1 cellular context compared by ENCODE assay signal in the genomic region with DNA sequence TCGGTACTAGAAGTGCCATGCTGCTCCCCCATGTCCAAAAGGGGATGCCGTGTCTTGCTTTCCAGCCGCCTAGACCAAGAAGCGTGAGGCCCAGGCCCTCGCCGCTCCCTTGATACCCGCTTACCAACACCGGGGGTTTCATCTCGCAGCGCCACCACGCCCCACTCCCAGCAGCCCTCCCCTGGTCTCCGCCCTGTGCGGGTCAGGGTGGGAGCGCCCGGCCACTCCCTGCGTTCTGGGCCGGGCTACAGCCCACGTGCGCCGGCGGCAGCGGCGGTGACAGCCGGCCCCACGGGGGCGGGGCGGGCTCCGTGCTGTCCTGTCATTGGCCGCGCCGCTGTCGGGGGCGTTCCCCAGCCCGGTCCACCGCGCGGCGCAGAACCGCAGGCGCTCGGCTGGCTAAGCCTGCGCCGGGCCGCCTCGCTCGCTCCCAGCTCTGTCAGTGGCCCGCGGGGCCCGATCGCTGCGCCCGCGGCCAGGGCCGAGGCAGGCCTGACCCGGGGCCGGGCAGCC.
TF ChIP-seq lines count a peak whose summit lies in the region.

A gene with protein sequence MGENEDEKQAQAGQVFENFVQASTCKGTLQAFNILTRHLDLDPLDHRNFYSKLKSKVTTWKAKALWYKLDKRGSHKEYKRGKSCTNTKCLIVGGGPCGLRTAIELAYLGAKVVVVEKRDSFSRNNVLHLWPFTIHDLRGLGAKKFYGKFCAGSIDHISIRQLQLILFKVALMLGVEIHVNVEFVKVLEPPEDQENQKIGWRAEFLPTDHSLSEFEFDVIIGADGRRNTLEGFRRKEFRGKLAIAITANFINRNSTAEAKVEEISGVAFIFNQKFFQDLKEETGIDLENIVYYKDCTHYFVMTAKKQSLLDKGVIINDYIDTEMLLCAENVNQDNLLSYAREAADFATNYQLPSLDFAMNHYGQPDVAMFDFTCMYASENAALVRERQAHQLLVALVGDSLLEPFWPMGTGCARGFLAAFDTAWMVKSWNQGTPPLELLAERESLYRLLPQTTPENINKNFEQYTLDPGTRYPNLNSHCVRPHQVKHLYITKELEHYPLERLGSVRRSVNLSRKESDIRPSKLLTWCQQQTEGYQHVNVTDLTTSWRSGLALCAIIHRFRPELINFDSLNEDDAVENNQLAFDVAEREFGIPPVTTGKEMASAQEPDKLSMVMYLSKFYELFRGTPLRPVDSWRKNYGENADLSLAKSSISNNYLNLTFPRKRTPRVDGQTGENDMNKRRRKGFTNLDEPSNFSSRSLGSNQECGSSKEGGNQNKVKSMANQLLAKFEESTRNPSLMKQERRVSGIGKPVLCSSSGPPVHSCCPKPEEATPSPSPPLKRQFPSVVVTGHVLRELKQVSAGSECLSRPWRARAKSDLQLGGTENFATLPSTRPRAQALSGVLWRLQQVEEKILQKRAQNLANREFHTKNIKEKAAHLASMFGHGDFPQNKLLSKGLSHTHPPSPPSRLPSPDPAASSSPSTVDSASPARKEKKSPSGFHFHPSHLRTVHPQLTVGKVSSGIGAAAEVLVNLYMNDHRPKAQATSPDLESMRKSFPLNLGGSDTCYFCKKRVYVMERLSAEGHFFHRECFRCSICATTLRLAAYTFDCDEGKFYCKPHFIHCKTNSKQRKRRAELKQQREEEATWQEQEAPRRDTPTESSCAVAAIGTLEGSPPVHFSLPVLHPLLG (plus strand): TSS at position 390 of the 513 bp plus-strand sequence. CDS start 51,566 bp downstream, outside the sequence.

TF ChIP-seq in H1, 55 proteins besides CTCF, POLR2A, EP300 and RAD21:
- TF ChIP-seq EGR1 (IDR thresholded peaks at IDR 0.05; ENCODE audit: borderline replicate concordance, low read depth, low read length) (no peak), CBX8 (IDR thresholded peaks at IDR 0.05; ENCODE audit: borderline replicate concordance, low read depth, low read length) (no peak), CHD1 (IDR thresholded peaks at IDR 0.05; ENCODE audit: low read depth, low read length) (no peak), SAP30 (IDR thresholded peaks at IDR 0.05; ENCODE audit: insufficient read depth, insufficient replicate concordance, low read length) (peak; percentile 55), HDAC2 (IDR thresholded peaks at IDR 0.05; ENCODE audit: borderline replicate concordance in 1 of 2, low read depth in 2 of 2, low read length in 2 of 2) (0 out of 4 replicates have a peak, but pooled peaks of 1 of the 2 experiments have one; percentile 47), KDM4A (IDR thresholded peaks at IDR 0.05; ENCODE audit: low read depth, low read length, severe bottlenecking) (peak; percentile 90), BACH1 (IDR thresholded peaks at IDR 0.05; ENCODE audit: low read length) (no peak), FOSL1 (IDR thresholded peaks at IDR 0.05; ENCODE audit: insufficient read depth, low read depth, low read length) (no peak), SUZ12 (IDR thresholded peaks at IDR 0.05; ENCODE audit: low read length) (no peak), SP1 (IDR thresholded peaks at IDR 0.05; ENCODE audit: low read depth, low read length) (peak; percentile 37; the same call in 1 of the 2 replicates), JUN (IDR thresholded peaks at IDR 0.05; ENCODE audit: low read depth, low read length) (no peak), SIN3A (conservative IDR thresholded peaks at IDR 0.05 in 1 of 2, IDR thresholded peaks at IDR 0.05 in 1 of 2; ENCODE audit: low read depth in 1 of 2, low read length in 2 of 2) (peak; percentile 46 to 90; a peak in 2 of 4 replicates), POLR2AphosphoS5 (IDR thresholded peaks at IDR 0.05; ENCODE audit: low read depth, low read length) (no peak), RFX5 (IDR thresholded peaks at IDR 0.05; ENCODE audit: borderline replicate concordance, low read depth, low read length) (no peak), SIX5 (IDR thresholded peaks at IDR 0.05; ENCODE audit: low read depth, low read length) (no peak), YY1 (IDR thresholded peaks at IDR 0.05; ENCODE audit: low read depth, low read length) (no peak), GTF2F1 (IDR thresholded peaks at IDR 0.05; ENCODE audit: borderline replicate concordance, low read depth, low read length) (no peak), BCL11A (IDR thresholded peaks at IDR 0.05; ENCODE audit: low read depth in 2 of 2, low read length in 2 of 2) (no peak), RBBP5 (IDR thresholded peaks at IDR 0.05; ENCODE audit: borderline replicate concordance, low read depth, low read length) (no peak), RNF2 (IDR thresholded peaks at IDR 0.05; ENCODE audit: borderline replicate concordance, low read depth, low read length, missing control alignments, poor library complexity, severe bottlenecking) (no peak), GABPA (IDR thresholded peaks at IDR 0.05; ENCODE audit: borderline replicate concordance, insufficient read depth, low read length) (no peak), BRCA1 (IDR thresholded peaks at IDR 0.05; ENCODE audit: low read depth, low read length) (no peak), TBP (IDR thresholded peaks at IDR 0.05; ENCODE audit: low read depth, low read length) (no peak), RXRA (IDR thresholded peaks at IDR 0.05; ENCODE audit: insufficient read depth, low read depth, low read length) (no peak), MAFK (IDR thresholded peaks at IDR 0.05; ENCODE audit: low read depth, low read length) (no peak), KDM5A (IDR thresholded peaks at IDR 0.05; ENCODE audit: low read length) (no peak), KDM1A (IDR thresholded peaks at IDR 0.05; ENCODE audit: borderline replicate concordance, low read length) (no peak)
- TF ChIP-seq, protein P1, sequence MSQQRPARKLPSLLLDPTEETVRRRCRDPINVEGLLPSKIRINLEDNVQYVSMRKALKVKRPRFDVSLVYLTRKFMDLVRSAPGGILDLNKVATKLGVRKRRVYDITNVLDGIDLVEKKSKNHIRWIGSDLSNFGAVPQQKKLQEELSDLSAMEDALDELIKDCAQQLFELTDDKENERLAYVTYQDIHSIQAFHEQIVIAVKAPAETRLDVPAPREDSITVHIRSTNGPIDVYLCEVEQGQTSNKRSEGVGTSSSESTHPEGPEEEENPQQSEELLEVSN (IDR thresholded peaks at IDR 0.05), result peak; percentile 54; the same call in 1 of the 2 replicates
- TF ChIP-seq, protein P2, sequence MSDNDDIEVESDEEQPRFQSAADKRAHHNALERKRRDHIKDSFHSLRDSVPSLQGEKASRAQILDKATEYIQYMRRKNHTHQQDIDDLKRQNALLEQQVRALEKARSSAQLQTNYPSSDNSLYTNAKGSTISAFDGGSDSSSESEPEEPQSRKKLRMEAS (IDR thresholded peaks at IDR 0.05), result peak; percentile 91
- TF ChIP-seq, protein P3, sequence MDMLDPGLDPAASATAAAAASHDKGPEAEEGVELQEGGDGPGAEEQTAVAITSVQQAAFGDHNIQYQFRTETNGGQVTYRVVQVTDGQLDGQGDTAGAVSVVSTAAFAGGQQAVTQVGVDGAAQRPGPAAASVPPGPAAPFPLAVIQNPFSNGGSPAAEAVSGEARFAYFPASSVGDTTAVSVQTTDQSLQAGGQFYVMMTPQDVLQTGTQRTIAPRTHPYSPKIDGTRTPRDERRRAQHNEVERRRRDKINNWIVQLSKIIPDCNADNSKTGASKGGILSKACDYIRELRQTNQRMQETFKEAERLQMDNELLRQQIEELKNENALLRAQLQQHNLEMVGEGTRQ (IDR thresholded peaks at IDR 0.05; ENCODE audit: low read length), result 0 out of 2 replicates have a peak, but pooled peaks have one; percentile 31
TF ChIP-seq in H1: peak in this region for 8.
